8 cellular contexts compared by ENCODE assay signal in genomic region chr10:70403483-70404035, GRCh38. TPM values are rescaled to one million over a fixed set of nuclear protein-coding genes. Genes with fewer than 3 reads are reported as not detected.
A peak's percentile ranks its signal among the peaks of the same experiment; 100 is the strongest.
DNase-seq lines count a peak whose midpoint lies in the region; ATAC-seq and TF ChIP-seq lines count a peak whose summit lies in the region.
"Had no signal": no experiment of that assay in that cellular context is flagged by ENCODE, and none has a peak within 500 bp of the region (broad histone marks: within the 10 kb centered on the region; RNA-seq: fewer than 3 reads in every experiment).

No MANE protein-coding gene starts in this region.

- intact Hi-C loops in prostate gland (cut with DNase I), result loop anchor here (2.0 kb wide), 1 partner anchor 21 kb away; the partner anchor contains the start of gene LRRC20

- peak overlapping the region; percentile 91 to 98 (median 96) for H3K4me3 Mint-ChIP-seq in IgD-negative memory B cell

- no peaks in the 10 kb centered on the region for H3K27me3 ChIP-seq in duodenal mucosa (ENCODE audit: control insufficient read depth in 1 of 2, insufficient read depth in 2 of 2, low read length in 2 of 2)
- no peaks in the 10 kb centered on the region for H3K27me3 ChIP-seq in prostate gland (replicated peaks; ENCODE audit: insufficient read depth)

- peak; percentile 3 for ATAC-seq in GM18907 (IDR thresholded peaks at IDR 0.05; ENCODE audit: unreplicated experiment)
- ATAC-seq in GM21526 (IDR thresholded peaks at IDR 0.05; ENCODE audit: low FRiP score, unreplicated experiment), result no peak

- peak overlapping the region; percentile 69 to 80 (median 73) for H3K27ac Mint-ChIP-seq in IgD-negative memory B cell

- H3K4me1 ChIP-seq in duodenal mucosa (ENCODE audit: control insufficient read depth in 1 of 2, insufficient read depth in 2 of 2, low read length in 2 of 2) (peaks cover 18 to 22% of the 10 kb centered on the region in 2 donors), prostate gland (replicated peaks) (no peaks in the 10 kb centered on the region)

- H3K27me3 Mint-ChIP-seq in IgD-negative memory B cell, result no peaks in the 10 kb centered on the region

- no peaks in the 10 kb centered on the region for H3K9me3 Mint-ChIP-seq in IgD-negative memory B cell

- no peak for TF ChIP-seq CTCF in prostate gland (IDR thresholded peaks at IDR 0.05)

- 2% methylated on average over 12 of the region's 12 CpGs for WGBS in prostate gland

- TF ChIP-seq POLR2A in prostate gland (IDR thresholded peaks at IDR 0.05), result no peak

- peak overlapping the region; percentile 43 to 67 for H3K9ac ChIP-seq in duodenal mucosa (ENCODE audit: low read depth in 1 of 2, low read length in 2 of 2)

- H3K4me1 Mint-ChIP-seq in IgD-negative memory B cell, result peaks cover 25 to 34% (median 26%) of the 10 kb centered on the region in 3 donors

- H3K36me3 ChIP-seq in duodenal mucosa (ENCODE audit: control insufficient read depth in 1 of 2, insufficient read depth in 2 of 2, low read length in 2 of 2) (no peaks in the 10 kb centered on the region), prostate gland (no peaks in the 10 kb centered on the region)

- DNase-seq in prostate gland (ENCODE audit: low spot score) (no peak), NCI-H2171 (lab: John Stamatoyannopoulos, UW) (no peak), cerebellar nuclear complex (lab: John Stamatoyannopoulos, UW) (no peak)

- H3K9me3 ChIP-seq in duodenal mucosa (ENCODE audit: control insufficient read depth in 1 of 2, low read length in 2 of 2), result no peaks in the 10 kb centered on the region
- H3K9me3 ChIP-seq in prostate gland, result no peaks in the 10 kb centered on the region

- H3K4me3 ChIP-seq in duodenal mucosa (ENCODE audit: low read depth in 1 of 2, low read length in 2 of 2) (peak overlapping the region; percentile 46 to 65), prostate gland (peak overlapping the region; percentile 64 to 75)

- H3K36me3 Mint-ChIP-seq in IgD-negative memory B cell, result no peaks in the 10 kb centered on the region

- H3K27ac ChIP-seq in duodenal mucosa (ENCODE audit: low read depth, low read length) (no peak overlapping the region), prostate gland (peak overlapping the region; percentile 90 to 94)

RNA-seq across cellular contexts. Expression of gene EIF4EBP2, which starts 0.4 kb away (rescaled TPM):
- 39.6 TPM for polyA plus RNA-seq in IgD-negative memory B cell
- total RNA-seq in prostate gland, result 10 to 100 TPM; 40.1 to 63.3 TPM

RNA-seq across cellular contexts. Expression of gene LRRC20, which starts 21.1 kb away (rescaled TPM):
- 1.9 TPM for polyA plus RNA-seq in IgD-negative memory B cell
- total RNA-seq in prostate gland, result 10 to 100 TPM in 1 of 2 donors, 1 to 10 TPM in 1; 9.4 to 15.2 TPM

RNA-seq across cellular contexts. Expression of gene NODAL, which starts 37.9 kb away (rescaled TPM):
- polyA plus RNA-seq in IgD-negative memory B cell, result not detected
- not detected for total RNA-seq in prostate gland
- total RNA-seq: urinary bladder had no signal
- polyA plus RNA-seq: urinary bladder had no signal
